In genomic region chr19:55599468-55600335, GRCh38 we compare ENCODE assay signal across 8 cellular contexts. TPM values are rescaled to one million over a fixed set of nuclear protein-coding genes. Genes with fewer than 3 reads are reported as not detected.
A peak's percentile ranks its signal among the peaks of the same experiment; 100 is the strongest.
DNase-seq lines count a peak whose midpoint lies in the region; ATAC-seq and TF ChIP-seq lines count a peak whose summit lies in the region.

TSS of gene FIZ1 (minus strand) at chr19:55599517. CDS start at chr19:55597865, 1,652 bp downstream.
TSS of gene ZNF524 (plus strand) at chr19:55600288. CDS start at chr19:55602113, 1,825 bp downstream.

- H3K27ac ChIP-seq in H9 (ENCODE audit: insufficient read length, low read depth, low read length) = peak within 1 kb of the TSS; percentile 95
- peak within 1 kb of the TSS; percentile 80 for H3K27ac ChIP-seq in MM.1S (ENCODE audit: low read length)
- H3K27ac ChIP-seq in neural cell (ENCODE audit: low read length) = peak within 1 kb of the TSS; percentile 99

- no peak within 1 kb of the TSS for H3K23ac ChIP-seq in H9 (ENCODE audit: insufficient read length, low read depth, low read length)

- H3K4me1 ChIP-seq in H9 (ENCODE audit: insufficient read depth, low read length) (peaks cover 2% of the 10 kb centered on the region; the same call in 1 of the 2 replicates), MM.1S (ENCODE audit: low read length) (peaks cover 10% of the 10 kb centered on the region; the same call in 1 of the 2 replicates)

- H3K4me3 ChIP-seq in MM.1S (ENCODE audit: low read length) (peak within 1 kb of the TSS; percentile 68), fibroblast of the aortic adventitia (ENCODE audit: low read depth, low read length) (peak within 1 kb of the TSS; percentile 90), neural cell (ENCODE audit: low read length) (peak within 1 kb of the TSS; percentile 75)

- H3K14ac ChIP-seq in H9 (ENCODE audit: insufficient read depth, low read length) = peak within 1 kb of the TSS; percentile 100

- peak within 1 kb of the TSS; percentile 100 for H3K27ac Mint-ChIP-seq in H9
- H3K27ac Mint-ChIP-seq in stimulated activated naive CD8-positive, alpha-beta T cell treated with anti-CD3 and anti-CD28 coated beads, Interleukin-15, amount 100 ng/mL, for 72 hours = peak within 1 kb of the TSS; percentile 99 to 100

- H3K79me2 ChIP-seq in H9 (ENCODE audit: insufficient read depth, low read length) (no peaks in the 10 kb centered on the region), MM.1S (ENCODE audit: low read length) (0 out of 2 replicates have a peak, but pooled peaks cover 7% of the 10 kb centered on the region), neural cell (replicated peaks; ENCODE audit: insufficient read depth, low read length) (peaks cover 5% of the 10 kb centered on the region)

- H4K5ac ChIP-seq in H9 (ENCODE audit: insufficient read length, low read depth, low read length) = peak within 1 kb of the TSS; percentile 98

- H3K4me2 ChIP-seq in H9 (ENCODE audit: insufficient read depth, insufficient read length, low read length) (peak within 1 kb of the TSS; percentile 75), MM.1S (ENCODE audit: low read depth, low read length) (peak within 1 kb of the TSS; percentile 88), neural cell (ENCODE audit: low read length) (peak within 1 kb of the TSS; percentile 80)

- H2BK12ac ChIP-seq in H9 (ENCODE audit: insufficient read length, low read depth, low read length) = peak within 1 kb of the TSS; percentile 93

- peak; percentile 27 for TF ChIP-seq RAD21 in neural cell (conservative IDR thresholded peaks at IDR 0.05)

- H2BK20ac ChIP-seq in H9 (ENCODE audit: low read depth, low read length, poor library complexity, severe bottlenecking) = no peak within 1 kb of the TSS

- no peak within 1 kb of the TSS for H4K91ac ChIP-seq in H9 (ENCODE audit: insufficient read length, low read depth, low read length)

- H2AFZ ChIP-seq in H9 (ENCODE audit: low read length) (no peak within 1 kb of the TSS), MM.1S (ENCODE audit: low read length) (peak within 1 kb of the TSS; percentile 63), neural cell (ENCODE audit: low read depth, low read length) (peak within 1 kb of the TSS; percentile 73)

- H2AK5ac ChIP-seq in H9 (ENCODE audit: insufficient read length, low read length) = no peak within 1 kb of the TSS

- TF ChIP-seq CTCF in H9 (conservative IDR thresholded peaks at IDR 0.05) (no peak), MM.1S (IDR thresholded peaks at IDR 0.05; ENCODE audit: low read length) (no peak), fibroblast of the aortic adventitia (IDR thresholded peaks at IDR 0.05; ENCODE audit: insufficient read depth, low read length) (no peak), neural cell (IDR thresholded peaks at IDR 0.05; ENCODE audit: poor library complexity, severe bottlenecking) (peak; percentile 35)

- peak within 1 kb of the TSS; percentile 98 for H2BK5ac ChIP-seq in H9 (ENCODE audit: insufficient read length, low read length)

- ATAC-seq in stimulated activated naive CD8-positive, alpha-beta T cell treated with anti-CD3 and anti-CD28 coated beads, Interleukin-15, amount 100 ng/mL, for 72 hours = peak; percentile 80

- H3K36me3 Mint-ChIP-seq in H9 (ENCODE audit: insufficient read depth in 1 of 3, low read depth in 3 of 3) = peaks cover 25 to 30% (median 27%) of the 10 kb centered on the region in 3 experiments; a peak in 6 of 7 replicates

- peak within 1 kb of the TSS; percentile 98 for H2BK120ac ChIP-seq in H9 (ENCODE audit: low read depth, low read length, poor library complexity, severe bottlenecking)

- no peak within 1 kb of the TSS for H2BK15ac ChIP-seq in H9 (ENCODE audit: low read depth, low read length)

- H3K9me3 ChIP-seq in H9 (ENCODE audit: control insufficient read depth, low read depth, low read length) = no peaks in the 10 kb centered on the region
- H3K9me3 ChIP-seq in MM.1S (replicated peaks; ENCODE audit: insufficient read depth, low read length) = no peaks in the 10 kb centered on the region
- H3K9me3 ChIP-seq in neural cell (ENCODE audit: low read length) = no peaks in the 10 kb centered on the region

- peaks cover 27 to 38% of the 10 kb centered on the region in 2 experiments for H3K4me1 Mint-ChIP-seq in H9
- H3K4me1 Mint-ChIP-seq in stimulated activated naive CD8-positive, alpha-beta T cell treated with anti-CD3 and anti-CD28 coated beads, Interleukin-15, amount 100 ng/mL, for 72 hours = peaks cover 53% of the 10 kb centered on the region

- H4K20me1 ChIP-seq in H9 (ENCODE audit: control insufficient read depth, insufficient read depth, insufficient read length) (no peaks in the 10 kb centered on the region), MM.1S (ENCODE audit: insufficient read depth, low read length) (no peaks in the 10 kb centered on the region), neural cell (ENCODE audit: insufficient read depth) (no peaks in the 10 kb centered on the region)

- H3K27me3 ChIP-seq in H9 (ENCODE audit: insufficient read depth, low read length) (no peaks in the 10 kb centered on the region), MM.1S (replicated peaks; ENCODE audit: insufficient read depth, low read length) (no peaks in the 10 kb centered on the region), neural cell (ENCODE audit: insufficient read depth, low read depth, low read length) (no peaks in the 10 kb centered on the region)

- peak within 1 kb of the TSS; percentile 86 for H4K8ac ChIP-seq in H9 (replicated peaks; ENCODE audit: insufficient read length, low read depth, low read length)

- peaks cover 25% of the 10 kb centered on the region for H3F3A ChIP-seq in MM.1S (ENCODE audit: insufficient read depth, low read length)
- no peaks in the 10 kb centered on the region for H3F3A ChIP-seq in neural cell (ENCODE audit: insufficient read depth, low read length, poor library complexity, severe bottlenecking)

- H3K27me3 Mint-ChIP-seq in H9 (ENCODE audit: low read depth) = no peaks in the 10 kb centered on the region
- H3K27me3 Mint-ChIP-seq in stimulated activated naive CD8-positive, alpha-beta T cell treated with anti-CD3 and anti-CD28 coated beads, Interleukin-15, amount 100 ng/mL, for 72 hours = no peaks in the 10 kb centered on the region

- H3K4me3 Mint-ChIP-seq in H9 = peak within 1 kb of the TSS; percentile 95 to 96
- peak within 1 kb of the TSS; percentile 85 to 92 for H3K4me3 Mint-ChIP-seq in stimulated activated naive CD8-positive, alpha-beta T cell treated with anti-CD3 and anti-CD28 coated beads, Interleukin-15, amount 100 ng/mL, for 72 hours

- H3T11ph ChIP-seq in H9 (ENCODE audit: low read length) = peak within 1 kb of the TSS; percentile 94

- DNase-seq in ELF-1 (ENCODE audit: low read depth, low spot score) = peak; percentile 99
- DNase-seq in H9 = peak; percentile 98
- DNase-seq in MM.1S = peak; percentile 93
- peak; percentile 89 for DNase-seq in SHP77 treated with DMSO at 0.1 percent for 48 hours (lab: John Stamatoyannopoulos, UW)
- peak; percentile 92 for DNase-seq in activated effector memory CD4-positive, alpha-beta T cell treated with Interleukin-2 at 50 U/mL for 16 hours
- DNase-seq in fibroblast of the aortic adventitia (ENCODE audit: low read depth) = peak; percentile 99
- peak; percentile 97 to 98 for DNase-seq in stimulated activated naive CD8-positive, alpha-beta T cell treated with anti-CD3 and anti-CD28 coated beads, Interleukin-15, amount 100 ng/mL, for 72 hours

- peak within 1 kb of the TSS; percentile 90 for H3K56ac ChIP-seq in H9 (ENCODE audit: insufficient read length, low read depth, low read length)

- H3K36me3 ChIP-seq in MM.1S (replicated peaks; ENCODE audit: insufficient read depth, low read length) = no peaks in the 10 kb centered on the region
- H3K36me3 ChIP-seq in neural cell (ENCODE audit: insufficient read depth, low read length) = no peaks in the 10 kb centered on the region

- H3K9ac ChIP-seq in H9 (ENCODE audit: extremely low read depth, insufficient read length, low read length) (peak within 1 kb of the TSS; percentile 98), MM.1S (ENCODE audit: low read length) (peak within 1 kb of the TSS; percentile 89), neural cell (ENCODE audit: low read length) (peak within 1 kb of the TSS; percentile 91)

- H3K4ac ChIP-seq in H9 (ENCODE audit: low read depth, low read length) = no peak within 1 kb of the TSS; the same call in 1 of the 2 replicates

- peak within 1 kb of the TSS; percentile 100 for H3K18ac ChIP-seq in H9 (ENCODE audit: insufficient read length, low read depth, low read length)

- no peaks in the 10 kb centered on the region for H3K79me1 ChIP-seq in H9 (ENCODE audit: insufficient read depth, low read depth, low read length, poor library complexity, severe bottlenecking)

- TF ChIP-seq EP300 in neural cell (conservative IDR thresholded peaks at IDR 0.05; ENCODE audit: poor library complexity, severe bottlenecking) = peak; percentile 41

- H3K23me2 ChIP-seq in H9 (ENCODE audit: insufficient read length, low read depth, low read length, poor library complexity, severe bottlenecking) = peaks cover 2% of the 10 kb centered on the region

- peaks cover 2 to 4% of the 10 kb centered on the region in 2 experiments; a peak in 2 of 5 replicates for H3K9me3 Mint-ChIP-seq in H9
- peaks cover 9 to 14% of the 10 kb centered on the region in 2 donors for H3K9me3 Mint-ChIP-seq in stimulated activated naive CD8-positive, alpha-beta T cell treated with anti-CD3 and anti-CD28 coated beads, Interleukin-15, amount 100 ng/mL, for 72 hours

- H3K9me2 ChIP-seq in MM.1S (replicated peaks; ENCODE audit: insufficient read depth, low read length) (no peaks in the 10 kb centered on the region), neural cell (ENCODE audit: insufficient read depth, low read length) (no peaks in the 10 kb centered on the region)

- WGBS in H9 (ENCODE audit: extremely low coverage, insufficient read length, low lambda C conversion rate) = no CpG with 5 or more reads among the region's 68 CpGs

TF ChIP-seq in neural cell, 6 proteins besides CTCF, POLR2A, EP300 and RAD21 (continues in another document):
- peak; percentile 64 for TF ChIP-seq POLR2AphosphoS5 (IDR thresholded peaks at IDR 0.05)

RNA-seq across cellular contexts. Expression of gene FIZ1, which starts in this region (rescaled TPM):
- 21.5 and 25.2 TPM in 2 replicates for total RNA-seq in H9 (2021)
- total RNA-seq in fibroblast of the aortic adventitia (ENCODE audit: low replicate concordance) = 3.5 and 4.7 TPM in 2 replicates
- 5.1 and 7.4 TPM in 2 replicates for polyA plus RNA-seq in neural cell
- 9.4 and 12.7 TPM in 2 replicates for polyA minus RNA-seq in neural cell

RNA-seq across cellular contexts. Expression of gene ZNF524, which starts in this region (rescaled TPM):
- 2.9 and 3.0 TPM in 2 replicates for total RNA-seq in H9 (2021)
- total RNA-seq in fibroblast of the aortic adventitia (ENCODE audit: low replicate concordance) = 1.7 and 10.8 TPM in 2 replicates
- polyA plus RNA-seq in neural cell = 3.2 and 3.9 TPM in 2 replicates
- 2.9 and 5.1 TPM in 2 replicates for polyA minus RNA-seq in neural cell

Comparison
In these comparisons a context has a peak if more than half of its experiments do, and no peak if none do; other contexts are left out.
1. Peak in every context shown above with its lines: DNase-seq, ATAC-seq, H3K4me3 ChIP-seq and H3K27ac ChIP-seq.